Comparison of ENCODE assay signal across 8 cellular contexts in genomic region chrX:69093960-69094935, GRCh38.
DNase-seq lines count a peak whose midpoint lies in the region; ATAC-seq and TF ChIP-seq lines count a peak whose summit lies in the region.

No MANE protein-coding gene starts in this region.

- no peaks in the 10 kb centered on the region for H3K27me3 Mint-ChIP-seq in activated CD4-positive, alpha-beta memory T cell treated with anti-CD3 and anti-CD28 coated beads, Interleukin-2, amount 10 ng/mL, durations not matched to agents 7 days and 5 days
- no peaks in the 10 kb centered on the region for H3K27me3 Mint-ChIP-seq in osteocyte (ENCODE audit: unreplicated experiment)

- peak; percentile 20 for DNase-seq in DMS 273 treated with DMSO at 0.1 percent for 48 hours (lab: John Stamatoyannopoulos, UW)
- DNase-seq in NCI-H1105 treated with DMSO at 0.1 percent for 48 hours (lab: John Stamatoyannopoulos, UW) = peak; percentile 46
- peak; percentile 37 for DNase-seq in activated CD4-positive, alpha-beta memory T cell treated with anti-CD3 and anti-CD28 coated beads, Interleukin-2, amount 10 ng/mL, durations not matched to agents 7 days and 5 days
- peak; percentile 61 for DNase-seq in fibroblast of peridontal ligament (ENCODE audit: extremely low read depth)
- no peak for DNase-seq in osteocyte (ENCODE audit: extremely low spot score, unreplicated experiment)
- DNase-seq in middle frontal gyrus (ENCODE audit: extremely low spot score, low spot score) = no peak

- no peak overlapping the region for H3K4me3 Mint-ChIP-seq in activated CD4-positive, alpha-beta memory T cell treated with anti-CD3 and anti-CD28 coated beads, Interleukin-2, amount 10 ng/mL, durations not matched to agents 7 days and 5 days
- H3K4me3 Mint-ChIP-seq in osteocyte (ENCODE audit: unreplicated experiment) = no peak overlapping the region

- no peaks in the 10 kb centered on the region for H3K4me1 Mint-ChIP-seq in activated CD4-positive, alpha-beta memory T cell treated with anti-CD3 and anti-CD28 coated beads, Interleukin-2, amount 10 ng/mL, durations not matched to agents 7 days and 5 days
- no peaks in the 10 kb centered on the region for H3K4me1 Mint-ChIP-seq in osteocyte (ENCODE audit: unreplicated experiment)

- no peaks in the 10 kb centered on the region for H3K36me3 Mint-ChIP-seq in activated CD4-positive, alpha-beta memory T cell treated with anti-CD3 and anti-CD28 coated beads, Interleukin-2, amount 10 ng/mL, durations not matched to agents 7 days and 5 days (ENCODE audit: low read depth)
- H3K36me3 Mint-ChIP-seq in osteocyte (ENCODE audit: unreplicated experiment) = no peaks in the 10 kb centered on the region

- ATAC-seq in GM21576 (IDR thresholded peaks at IDR 0.05; ENCODE audit: unreplicated experiment) = peak; percentile 55
- no peak for ATAC-seq in GM19395 (IDR thresholded peaks at IDR 0.05; ENCODE audit: unreplicated experiment)

- no peaks in the 10 kb centered on the region for H3K9me3 Mint-ChIP-seq in activated CD4-positive, alpha-beta memory T cell treated with anti-CD3 and anti-CD28 coated beads, Interleukin-2, amount 10 ng/mL, durations not matched to agents 7 days and 5 days
- H3K9me3 Mint-ChIP-seq in osteocyte (ENCODE audit: unreplicated experiment) = no peaks in the 10 kb centered on the region

- CTCF ChIA-PET in activated CD4-positive, alpha-beta memory T cell treated with anti-CD3 and anti-CD28 coated beads, Interleukin-2, amount 10 ng/mL, durations not matched to agents 7 days and 5 days (lab: Charles Lee) = interaction anchor here (1.0 kb wide), 1 partner anchor 128 kb away, joined by 9 read pairs; no protein-coding TSS in a partner anchor

- H3K27ac Mint-ChIP-seq in activated CD4-positive, alpha-beta memory T cell treated with anti-CD3 and anti-CD28 coated beads, Interleukin-2, amount 10 ng/mL, durations not matched to agents 7 days and 5 days = no peak overlapping the region
- no peak overlapping the region for H3K27ac Mint-ChIP-seq in osteocyte (ENCODE audit: unreplicated experiment)

- TF ChIP-seq CTCF in osteocyte (IDR thresholded peaks at IDR 0.05) = peak; percentile 55

- POLR2A ChIA-PET in activated CD4-positive, alpha-beta memory T cell treated with anti-CD3 and anti-CD28 coated beads, Interleukin-2, amount 10 ng/mL, durations not matched to agents 7 days and 5 days (lab: Charles Lee) = no interaction called here

Comparison
In these comparisons a context has a peak if more than half of its experiments do, and no peak if none do; other contexts are left out.
1. DNase-seq: peak in DMS 273 treated with DMSO at 0.1 percent for 48 hours (single experiment), NCI-H1105 treated with DMSO at 0.1 percent for 48 hours (single experiment), activated CD4-positive, alpha-beta memory T cell treated with anti-CD3 and anti-CD28 coated beads, Interleukin-2, amount 10 ng/mL, durations not matched to agents 7 days and 5 days (single experiment) and fibroblast of peridontal ligament (single experiment); none in osteocyte (single experiment) and middle frontal gyrus (single experiment).